Comparison of ENCODE assay signal across 8 cellular contexts in the genomic region with DNA sequence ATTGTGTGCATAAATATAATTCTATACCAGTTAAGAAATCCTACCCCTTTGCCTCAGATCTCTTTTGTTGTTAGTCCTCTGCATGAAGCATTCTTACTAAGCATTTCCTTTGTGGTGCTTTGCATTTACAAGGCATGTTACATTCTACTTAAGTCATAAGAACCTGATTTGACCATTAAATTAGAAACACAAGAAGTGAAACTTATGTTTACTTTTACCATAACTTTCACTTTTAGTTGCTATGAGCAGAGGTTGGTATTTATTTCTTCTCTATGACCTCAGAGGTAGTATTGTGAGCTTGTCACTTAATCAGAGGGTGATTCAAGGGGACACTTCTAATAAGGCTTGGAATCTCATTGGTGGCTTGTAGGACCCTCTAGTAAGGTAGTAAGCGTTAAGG. TPM values are rescaled to one million over a fixed set of nuclear protein-coding genes. Genes with fewer than 3 reads are reported as not detected.
DNase-seq lines count a peak whose midpoint lies in the region; ATAC-seq lines count a peak whose summit lies in the region.

No MANE protein-coding gene starts in this region.

- H3K4me3 ChIP-seq in CD8-positive, alpha-beta memory T cell (ENCODE audit: low read length), result no peak overlapping the region

- no peak for DNase-seq in CD8-positive, alpha-beta memory T cell
- DNase-seq in amniotic stem cell (lab: John Stamatoyannopoulos, UW), result peak; percentile 39
- DNase-seq in effector CD8-positive, alpha-beta T cell (lab: John Stamatoyannopoulos, UW), result no peak
- DNase-seq in activated CD4-positive, alpha-beta T cell treated with anti-CD3 and anti-CD28 coated beads, Interleukin-2, amount 50 U/mL, for 4 hours, result no peak
- DNase-seq in stimulated activated CD4-positive, alpha-beta T cell treated with anti-CD3 and anti-CD28 coated beads, Interleukin-4, amount 100 ng/mL, for 4 hours, result no peak

- peaks cover 46% of the 10 kb centered on the region for H3K4me1 ChIP-seq in CD8-positive, alpha-beta memory T cell (ENCODE audit: insufficient read depth, low read length)

- H3K27ac ChIP-seq in CD8-positive, alpha-beta memory T cell (ENCODE audit: low read depth, low read length), result no peak overlapping the region

- H3K9me3 Mint-ChIP-seq in CD8-positive, alpha-beta memory T cell, result no peaks in the 10 kb centered on the region
- no peaks in the 10 kb centered on the region for H3K9me3 Mint-ChIP-seq in stimulated activated memory B cell treated with anti-CD40 and anti-IgM and Interleukin-4, amounts not matched to agents 10 μg/mL and 1 μg/mL and 100 μg/mL, for 72 hours

- H3K4me1 Mint-ChIP-seq in CD8-positive, alpha-beta memory T cell, result peaks cover 74 to 92% (median 90%) of the 10 kb centered on the region in 3 donors
- H3K4me1 Mint-ChIP-seq in stimulated activated memory B cell treated with anti-CD40 and anti-IgM and Interleukin-4, amounts not matched to agents 10 μg/mL and 1 μg/mL and 100 μg/mL, for 72 hours, result peaks cover 76% of the 10 kb centered on the region

- POLR2A ChIA-PET in CD8-positive, alpha-beta memory T cell (lab: Charles Lee), result no interaction called here

- peak overlapping the region in 6 of 8 donors; percentile 33 to 78 (median 65) for H3K27ac Mint-ChIP-seq in CD8-positive, alpha-beta memory T cell
- H3K27ac Mint-ChIP-seq in stimulated activated memory B cell treated with anti-CD40 and anti-IgM and Interleukin-4, amounts not matched to agents 10 μg/mL and 1 μg/mL and 100 μg/mL, for 72 hours, result peak overlapping the region; percentile 97

- H3K27me3 ChIP-seq in CD8-positive, alpha-beta memory T cell (ENCODE audit: insufficient read depth, low read length, poor library complexity, severe bottlenecking), result no peaks in the 10 kb centered on the region

- no peaks in the 10 kb centered on the region for H3K27me3 Mint-ChIP-seq in CD8-positive, alpha-beta memory T cell
- no peaks in the 10 kb centered on the region for H3K27me3 Mint-ChIP-seq in stimulated activated memory B cell treated with anti-CD40 and anti-IgM and Interleukin-4, amounts not matched to agents 10 μg/mL and 1 μg/mL and 100 μg/mL, for 72 hours

- peak overlapping the region in 1 of 7 donors; percentile 12 for H3K4me3 Mint-ChIP-seq in CD8-positive, alpha-beta memory T cell
- peak overlapping the region; percentile 73 for H3K4me3 Mint-ChIP-seq in stimulated activated memory B cell treated with anti-CD40 and anti-IgM and Interleukin-4, amounts not matched to agents 10 μg/mL and 1 μg/mL and 100 μg/mL, for 72 hours

- H3K36me3 ChIP-seq in CD8-positive, alpha-beta memory T cell (ENCODE audit: insufficient read depth, low read length), result no peaks in the 10 kb centered on the region

- H3K36me3 Mint-ChIP-seq in CD8-positive, alpha-beta memory T cell, result peaks cover 0 to 1% (median 0%) of the 10 kb centered on the region in 3 donors
- peaks cover 5% of the 10 kb centered on the region for H3K36me3 Mint-ChIP-seq in stimulated activated memory B cell treated with anti-CD40 and anti-IgM and Interleukin-4, amounts not matched to agents 10 μg/mL and 1 μg/mL and 100 μg/mL, for 72 hours

- ATAC-seq in GM19452 (IDR thresholded peaks at IDR 0.05; ENCODE audit: unreplicated experiment), result peak; percentile 78
- peak; percentile 83 for ATAC-seq in HG03432 (IDR thresholded peaks at IDR 0.05; ENCODE audit: unreplicated experiment)
- peak; percentile 92 for ATAC-seq in stimulated activated memory B cell treated with anti-CD40 and anti-IgM and Interleukin-4, amounts not matched to agents 10 μg/mL and 1 μg/mL and 100 μg/mL, for 72 hours

- CTCF ChIA-PET in CD8-positive, alpha-beta memory T cell (lab: Charles Lee), result no interaction called here

- H3K9me3 ChIP-seq in CD8-positive, alpha-beta memory T cell (ENCODE audit: low read length), result no peaks in the 10 kb centered on the region

RNA-seq across cellular contexts. Expression of gene FAM20B, which starts 9.0 kb away (rescaled TPM):
- 10 to 100 TPM; 39.2 to 41.5 TPM for total RNA-seq in CD8-positive, alpha-beta memory T cell
- 11.4 TPM for polyA plus RNA-seq in CD8-positive, alpha-beta memory T cell

RNA-seq across cellular contexts. Expression of gene TOR3A, which starts 47.1 kb away (rescaled TPM):
- 10 to 100 TPM; 48.5 to 54.6 TPM for total RNA-seq in CD8-positive, alpha-beta memory T cell
- polyA plus RNA-seq in CD8-positive, alpha-beta memory T cell, result 43.8 TPM
